In the genomic region with DNA sequence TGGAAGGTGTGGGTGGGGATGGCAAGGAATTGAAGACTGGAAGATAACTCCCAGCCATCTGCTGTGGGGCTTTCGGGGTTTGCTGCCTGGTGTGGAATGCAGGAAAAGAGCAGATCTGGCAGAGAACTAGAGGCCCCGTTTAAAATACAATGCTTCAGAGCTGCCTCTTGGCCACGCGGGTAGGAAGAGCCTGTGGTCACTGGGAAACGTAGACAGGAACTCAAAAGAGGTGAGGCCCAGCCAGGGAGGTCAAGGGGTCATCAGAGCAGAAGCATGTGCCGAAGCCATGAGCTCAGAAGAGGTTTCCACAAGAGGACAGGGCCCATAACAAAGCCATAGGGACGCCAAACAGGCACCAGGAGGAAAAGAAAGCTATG, we compare ENCODE assay signal across 9 cellular contexts. TPM values are rescaled to one million over a fixed set of nuclear protein-coding genes. Genes with fewer than 3 reads are reported as not detected.
A peak's percentile ranks its signal among the peaks of the same experiment; 100 is the strongest.
DNase-seq lines count a peak whose midpoint lies in the region; ATAC-seq, FAIRE-seq and TF ChIP-seq lines count a peak whose summit lies in the region.
"Had no signal": no experiment of that assay in that cellular context is flagged by ENCODE, and none has a peak within 500 bp of the region (broad histone marks: within the 10 kb centered on the region; RNA-seq: fewer than 3 reads in every experiment).

No MANE protein-coding gene starts in this region.

- H3K9me3 Mint-ChIP-seq in neural progenitor cell = peaks cover 34% of the 10 kb centered on the region
- H3K9me3 Mint-ChIP-seq: activated B cell treated with CpG ODN at 0.5 μM for 24 hours had no signal

- H3K9ac ChIP-seq in neural progenitor cell = no peak overlapping the region

- no peak overlapping the region for H3K4me3 ChIP-seq in neural progenitor cell

- ATAC-seq in GM18502 (IDR thresholded peaks at IDR 0.05; ENCODE audit: poor library complexity, unreplicated experiment) (peak; percentile 5), GM19328 (IDR thresholded peaks at IDR 0.05; ENCODE audit: unreplicated experiment) (no peak), GM18867 (IDR thresholded peaks at IDR 0.05; ENCODE audit: unreplicated experiment) (no peak)

- no peaks in the 10 kb centered on the region for H3F3A ChIP-seq in neural progenitor cell (ENCODE audit: low read depth)

- H3K4me3 Mint-ChIP-seq in neural progenitor cell = no peak overlapping the region
- H3K4me3 Mint-ChIP-seq: activated B cell treated with CpG ODN at 0.5 μM for 24 hours had no signal

- H3K4me1 Mint-ChIP-seq in neural progenitor cell = peaks cover 22% of the 10 kb centered on the region

- H3K9me3 ChIP-seq in neural progenitor cell (ENCODE audit: low read depth) = peaks cover 5% of the 10 kb centered on the region

- H3K36me3 ChIP-seq in neural progenitor cell = no peaks in the 10 kb centered on the region

- no peaks in the 10 kb centered on the region for H3K27me3 ChIP-seq in neural progenitor cell

- peaks cover 7% of the 10 kb centered on the region for H3K79me2 ChIP-seq in neural progenitor cell (ENCODE audit: low read depth)

- no peak for FAIRE-seq in GM19239 (lab: Jason Lieb, UNC)

- H2AFZ ChIP-seq in neural progenitor cell (replicated peaks) = no peak overlapping the region

- TF ChIP-seq CTCF in neural progenitor cell (IDR thresholded peaks at IDR 0.05) = no peak

- H3K27ac Mint-ChIP-seq in neural progenitor cell = peak overlapping the region; percentile 94
- H3K27ac Mint-ChIP-seq: activated B cell treated with CpG ODN at 0.5 μM for 24 hours had no signal

- no peak overlapping the region for H3K27ac ChIP-seq in neural progenitor cell

- DNase-seq in HK-2 (ENCODE audit: unreplicated experiment) = peak; percentile 25
- peak; percentile 79 for DNase-seq in dermis blood vessel endothelial cell
- no peak for DNase-seq in neural progenitor cell (ENCODE audit: low spot score)
- no peak for DNase-seq in GM19239 (ENCODE audit: insufficient read length, low spot score)
- DNase-seq in NCI-H2029 treated with DMSO at 0.1 percent for 48 hours (lab: John Stamatoyannopoulos, UW) = no peak
- DNase-seq: activated B cell treated with CpG ODN at 0.5 μM for 24 hours had no signal

- H3K4me1 ChIP-seq in neural progenitor cell = no peaks in the 10 kb centered on the region

- H3K27me3 Mint-ChIP-seq in neural progenitor cell (ENCODE audit: insufficient read depth, low read depth) = peaks cover 2% of the 10 kb centered on the region
- H3K27me3 Mint-ChIP-seq: activated B cell treated with CpG ODN at 0.5 μM for 24 hours had no signal

- no peak overlapping the region for H3K4me2 ChIP-seq in neural progenitor cell

- H4K20me1 ChIP-seq in neural progenitor cell (ENCODE audit: low read depth) = no peaks in the 10 kb centered on the region

- H3K36me3 Mint-ChIP-seq in neural progenitor cell = peaks cover 44% of the 10 kb centered on the region

RNA-seq across cellular contexts. Expression of gene STS, which starts 14.5 kb away (rescaled TPM):
- total RNA-seq in dermis blood vessel endothelial cell (3.1 and 6.1 TPM in 2 replicates), neural progenitor cell (ENCODE audit: low replicate concordance) (0.97 and 1.1 TPM in 2 replicates)

RNA-seq across cellular contexts. Expression of gene PUDP, which starts 14.9 kb away (rescaled TPM):
- 11.4 and 17.2 TPM in 2 replicates for total RNA-seq in dermis blood vessel endothelial cell
- total RNA-seq in neural progenitor cell (ENCODE audit: low replicate concordance) = 20.6 and 29.1 TPM in 2 replicates

Comparison
In these comparisons a context has a peak if more than half of its experiments do, and no peak if none do; other contexts are left out.
1. DNase-seq: peak in HK-2 (single experiment) and dermis blood vessel endothelial cell (single experiment); none in neural progenitor cell (single experiment), GM19239 (single experiment) and NCI-H2029 treated with DMSO at 0.1 percent for 48 hours (single experiment).